ENCODE assay signal across 9 cellular contexts in genomic region chr1:182786223-182787001, GRCh38. TPM values are rescaled to one million over a fixed set of nuclear protein-coding genes. Genes with fewer than 3 reads are reported as not detected.
DNase-seq lines count a peak whose midpoint lies in the region; ATAC-seq and TF ChIP-seq lines count a peak whose summit lies in the region.
"Had no signal": no experiment of that assay in that cellular context is flagged by ENCODE, and none has a peak within 500 bp of the region (broad histone marks: within the 10 kb centered on the region; RNA-seq: fewer than 3 reads in every experiment).

No MANE protein-coding gene starts in this region.

- no peak for ATAC-seq in thoracic aorta (ENCODE audit: insufficient number of reproducible peaks, low FRiP score, low read depth)
- no peak for ATAC-seq in HG02759 (IDR thresholded peaks at IDR 0.05; ENCODE audit: unreplicated experiment)
- ATAC-seq: CD8-positive, alpha-beta T cell had no signal

- peak; percentile 64 for TF ChIP-seq CTCF in WERI-Rb-1 (IDR thresholded peaks at IDR 0.05; ENCODE audit: low read depth, low read length)
- peak; percentile 60 for TF ChIP-seq CTCF in thoracic aorta (IDR thresholded peaks at IDR 0.05)

- DNase-seq in activated CD4-positive, CD25-positive, alpha-beta regulatory T cell treated with anti-CD3 and anti-CD28 coated beads, Interleukin-2, amount 50 U/mL, for 72 hours: peak; percentile 32
- no peak for DNase-seq in activated CD4-positive, CD25-positive, alpha-beta regulatory T cell (lab: John Stamatoyannopoulos, UW)
- DNase-seq in NCI-H2196 treated with DMSO at 0.1 percent for 48 hours (lab: John Stamatoyannopoulos, UW; ENCODE audit: unreplicated experiment): peak; percentile 28
- peak; percentile 59 for DNase-seq in WERI-Rb-1
- DNase-seq in effector memory CD4-positive, alpha-beta T cell: peak in 2 of 3 donors; percentile 5 to 10
- peak; percentile 61 for DNase-seq in midbrain (lab: John Stamatoyannopoulos, UW)
- DNase-seq in thoracic aorta (ENCODE audit: low spot score): no peak

- H3K4me1 ChIP-seq in effector memory CD4-positive, alpha-beta T cell (ENCODE audit: control insufficient read depth, insufficient read depth, low read length, poor library complexity, severe bottlenecking): peaks cover 3% of the 10 kb centered on the region
- H3K4me1 ChIP-seq in thoracic aorta (ENCODE audit: control insufficient read depth in 1 of 2, low read depth in 2 of 2): peaks cover 0 to 9% of the 10 kb centered on the region in 2 donors

- H3K9me3 ChIP-seq in WERI-Rb-1 (ENCODE audit: severe bottlenecking) (no peaks in the 10 kb centered on the region), thoracic aorta (no peaks in the 10 kb centered on the region)
- no peaks in the 10 kb centered on the region for H3K9me3 ChIP-seq in effector memory CD4-positive, alpha-beta T cell (ENCODE audit: control insufficient read depth, low read length)

- no peak overlapping the region for H3K4me3 ChIP-seq in WERI-Rb-1 (ENCODE audit: low read depth, low read length)
- no peak overlapping the region for H3K4me3 ChIP-seq in effector memory CD4-positive, alpha-beta T cell (ENCODE audit: insufficient read depth, low read depth, low read length, poor library complexity, severe bottlenecking)
- no peak overlapping the region for H3K4me3 ChIP-seq in thoracic aorta

- H3K27me3 ChIP-seq in WERI-Rb-1 (ENCODE audit: insufficient read depth, low read depth, severe bottlenecking) (no peaks in the 10 kb centered on the region), thoracic aorta (replicated peaks; ENCODE audit: insufficient read depth) (no peaks in the 10 kb centered on the region)
- no peaks in the 10 kb centered on the region for H3K27me3 ChIP-seq in effector memory CD4-positive, alpha-beta T cell (replicated peaks; ENCODE audit: control insufficient read depth, insufficient read depth, low read length, poor library complexity, severe bottlenecking)

- no peaks in the 10 kb centered on the region for H3K36me3 ChIP-seq in WERI-Rb-1
- no peaks in the 10 kb centered on the region for H3K36me3 ChIP-seq in effector memory CD4-positive, alpha-beta T cell (ENCODE audit: control insufficient read depth, insufficient read depth, low read length)
- no peaks in the 10 kb centered on the region for H3K36me3 ChIP-seq in thoracic aorta

- H3K27ac ChIP-seq in WERI-Rb-1: no peak overlapping the region
- H3K27ac ChIP-seq in effector memory CD4-positive, alpha-beta T cell (ENCODE audit: insufficient read depth, low read length, poor library complexity, severe bottlenecking): no peak overlapping the region
- no peak overlapping the region for H3K27ac ChIP-seq in thoracic aorta

RNA-seq across cellular contexts. Expression of gene NPL, which starts 3.2 kb away (rescaled TPM):
- total RNA-seq in thoracic aorta: 10 to 100 TPM; 10.3 to 30.7 TPM

RNA-seq across cellular contexts. Expression of gene DHX9, which starts 52.7 kb away (rescaled TPM):
- total RNA-seq in thoracic aorta: 10 to 100 TPM; 62.7 to 67.9 TPM

Comparison
In these comparisons a context has a peak if more than half of its experiments do, and no peak if none do; other contexts are left out.
1. DNase-seq: peak in activated CD4-positive, CD25-positive, alpha-beta regulatory T cell treated with anti-CD3 and anti-CD28 coated beads, Interleukin-2, amount 50 U/mL, for 72 hours (single experiment), NCI-H2196 treated with DMSO at 0.1 percent for 48 hours (single experiment), WERI-Rb-1 (single experiment), effector memory CD4-positive, alpha-beta T cell (2 of 3) and midbrain (single experiment); none in activated CD4-positive, CD25-positive, alpha-beta regulatory T cell (0 of 4) and thoracic aorta (single experiment).